11 cellular contexts compared by ENCODE assay signal in genomic region chr5:98428806-98429205, GRCh38.
A peak's percentile ranks its signal among the peaks of the same experiment; 100 is the strongest.
DNase-seq lines count a peak whose midpoint lies in the region; ATAC-seq, FAIRE-seq and TF ChIP-seq lines count a peak whose summit lies in the region.
"Had no signal": no experiment of that assay in that cellular context is flagged by ENCODE, and none has a peak within 500 bp of the region (broad histone marks: within the 10 kb centered on the region; RNA-seq: fewer than 3 reads in every experiment).

No MANE protein-coding gene starts in this region.

- no peak for FAIRE-seq in GM12891 (lab: Jason Lieb, UNC)

- TF ChIP-seq CTCF in chondrocyte (IDR thresholded peaks at IDR 0.05), result no peak

- H3K4me3 Mint-ChIP-seq in chondrocyte (ENCODE audit: unreplicated experiment), result peak overlapping the region; percentile 4
- H3K4me3 Mint-ChIP-seq: activated naive CD8-positive, alpha-beta T cell treated with anti-CD3 and anti-CD28 coated beads for 36 hours had no signal

- H3K4me1 Mint-ChIP-seq in chondrocyte (ENCODE audit: low read depth), result peaks cover 50% of the 10 kb centered on the region

- no peaks in the 10 kb centered on the region for H3K27me3 Mint-ChIP-seq in chondrocyte (ENCODE audit: low read depth)

- H3K27ac Mint-ChIP-seq in chondrocyte (ENCODE audit: unreplicated experiment), result peak overlapping the region; percentile 6
- H3K27ac Mint-ChIP-seq: activated naive CD8-positive, alpha-beta T cell treated with anti-CD3 and anti-CD28 coated beads for 36 hours had no signal

- TF ChIP-seq POLR2A in GM12891 (IDR thresholded peaks at IDR 0.05; ENCODE audit: low read depth, low read length), result no peak

- H3K9me3 Mint-ChIP-seq in chondrocyte (ENCODE audit: low read depth), result no peaks in the 10 kb centered on the region
- H3K9me3 Mint-ChIP-seq: activated naive CD8-positive, alpha-beta T cell treated with anti-CD3 and anti-CD28 coated beads for 36 hours had no signal

- peak; percentile 49 for ATAC-seq in GM19397 (IDR thresholded peaks at IDR 0.05; ENCODE audit: unreplicated experiment)
- ATAC-seq in HG03439 (IDR thresholded peaks at IDR 0.05; ENCODE audit: unreplicated experiment), result peak; percentile 74
- no peak for ATAC-seq in HG03457 (IDR thresholded peaks at IDR 0.05; ENCODE audit: unreplicated experiment)

- H3K36me3 Mint-ChIP-seq in chondrocyte (ENCODE audit: low read depth), result no peaks in the 10 kb centered on the region
- H3K36me3 Mint-ChIP-seq: activated naive CD8-positive, alpha-beta T cell treated with anti-CD3 and anti-CD28 coated beads for 36 hours had no signal

- DNase-seq in chondrocyte (ENCODE audit: low spot score), result no peak
- DNase-seq in smooth muscle cell of the brain vasculature (ENCODE audit: low read depth, low spot score), result peak; percentile 88
- no peak for DNase-seq in DMS53 treated with DMSO at 0.1 percent for 48 hours (lab: John Stamatoyannopoulos, UW; ENCODE audit: unreplicated experiment)
- no peak for DNase-seq in GM12891 (ENCODE audit: insufficient read length, low spot score)
- DNase-seq in SW480 (ENCODE audit: low spot score), result no peak
- DNase-seq: activated naive CD8-positive, alpha-beta T cell treated with anti-CD3 and anti-CD28 coated beads for 36 hours; KBM-7; stimulated activated CD4-positive, alpha-beta T cell treated with anti-CD3 and anti-CD28 coated beads, Interleukin-1b, Interleukin-23, amount 100 ng/mL, for 48 hours had no signal

TF ChIP-seq in GM12891, 5 proteins besides CTCF, POLR2A, EP300 and RAD21:
- no peak for TF ChIP-seq PAX5 (IDR thresholded peaks at IDR 0.05; ENCODE audit: insufficient read depth, low read length, severe bottlenecking)
- TF ChIP-seq POLR2AphosphoS5 (IDR thresholded peaks at IDR 0.05; ENCODE audit: low read depth, low read length), result no peak
- TF ChIP-seq TAF1 (IDR thresholded peaks at IDR 0.05; ENCODE audit: low read depth, low read length), result no peak
- no peak for TF ChIP-seq SPI1 (IDR thresholded peaks at IDR 0.05; ENCODE audit: low read depth, low read length)
- no peak for TF ChIP-seq POU2F2 (IDR thresholded peaks at IDR 0.05; ENCODE audit: low read depth, low read length)
